Comparison of ENCODE assay signal across 1 cellular context in the genomic region with DNA sequence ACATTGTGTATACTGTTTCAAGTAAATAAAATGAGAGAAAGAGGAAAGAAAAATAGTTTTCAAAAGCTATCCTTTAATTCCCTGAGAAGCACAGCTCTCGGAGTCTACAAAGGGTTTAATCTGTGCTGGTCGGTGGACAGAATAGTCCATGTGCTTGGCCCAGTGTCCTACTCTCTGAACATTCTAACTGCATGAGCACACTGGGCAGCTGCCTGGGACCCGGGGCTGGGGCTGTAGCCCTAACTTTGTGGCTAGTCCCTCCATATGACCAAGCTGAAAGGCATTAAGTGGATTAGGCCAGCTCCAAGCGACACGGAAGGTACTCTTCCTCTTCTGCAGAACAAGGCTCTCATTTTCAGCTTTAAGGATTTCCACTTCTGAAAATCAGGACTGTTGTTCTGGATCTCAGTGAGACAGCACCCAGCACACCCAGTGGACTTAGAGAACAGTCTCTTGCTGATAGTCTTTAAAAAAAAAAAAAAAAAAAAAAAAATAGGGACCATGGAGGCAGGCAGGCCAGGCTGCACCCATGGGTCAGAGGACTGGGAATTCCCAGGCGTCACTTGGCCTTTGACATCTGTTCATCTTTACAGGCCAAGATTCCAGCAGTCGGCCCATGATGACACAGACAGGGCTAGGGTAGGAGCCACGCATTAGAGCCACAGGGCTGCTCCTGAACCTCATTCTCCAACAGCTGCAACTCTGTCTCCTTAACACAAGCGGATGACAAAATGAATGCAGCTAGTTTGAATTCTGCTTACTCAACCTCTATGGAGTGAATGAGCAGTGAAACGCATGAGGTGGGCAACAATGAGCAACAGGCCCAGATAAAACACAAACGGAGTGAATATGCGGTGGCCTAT.
TF ChIP-seq lines count a peak whose summit lies in the region.

No MANE protein-coding gene starts in this region.

TF ChIP-seq in K562, 482 proteins besides CTCF, POLR2A, EP300 and RAD21 (continued from another document):
- TF ChIP-seq, protein P1, sequence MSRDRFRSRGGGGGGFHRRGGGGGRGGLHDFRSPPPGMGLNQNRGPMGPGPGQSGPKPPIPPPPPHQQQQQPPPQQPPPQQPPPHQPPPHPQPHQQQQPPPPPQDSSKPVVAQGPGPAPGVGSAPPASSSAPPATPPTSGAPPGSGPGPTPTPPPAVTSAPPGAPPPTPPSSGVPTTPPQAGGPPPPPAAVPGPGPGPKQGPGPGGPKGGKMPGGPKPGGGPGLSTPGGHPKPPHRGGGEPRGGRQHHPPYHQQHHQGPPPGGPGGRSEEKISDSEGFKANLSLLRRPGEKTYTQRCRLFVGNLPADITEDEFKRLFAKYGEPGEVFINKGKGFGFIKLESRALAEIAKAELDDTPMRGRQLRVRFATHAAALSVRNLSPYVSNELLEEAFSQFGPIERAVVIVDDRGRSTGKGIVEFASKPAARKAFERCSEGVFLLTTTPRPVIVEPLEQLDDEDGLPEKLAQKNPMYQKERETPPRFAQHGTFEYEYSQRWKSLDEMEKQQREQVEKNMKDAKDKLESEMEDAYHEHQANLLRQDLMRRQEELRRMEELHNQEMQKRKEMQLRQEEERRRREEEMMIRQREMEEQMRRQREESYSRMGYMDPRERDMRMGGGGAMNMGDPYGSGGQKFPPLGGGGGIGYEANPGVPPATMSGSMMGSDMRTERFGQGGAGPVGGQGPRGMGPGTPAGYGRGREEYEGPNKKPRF (IDR thresholded peaks at IDR 0.05; ENCODE audit: low read depth, low read length): no peak
- TF ChIP-seq ZBED1 (IDR thresholded peaks at IDR 0.05) (no peak), SRSF7 (optimal IDR thresholded peaks at IDR 0.05; ENCODE audit: low read depth, low read length) (no peak), ZNF668 (CRISPR knock-in tag; IDR thresholded peaks at IDR 0.05) (no peak), MTF1 (CRISPR knock-in tag; IDR thresholded peaks at IDR 0.05; ENCODE audit: borderline replicate concordance) (no peak)
- TF ChIP-seq, protein P2, sequence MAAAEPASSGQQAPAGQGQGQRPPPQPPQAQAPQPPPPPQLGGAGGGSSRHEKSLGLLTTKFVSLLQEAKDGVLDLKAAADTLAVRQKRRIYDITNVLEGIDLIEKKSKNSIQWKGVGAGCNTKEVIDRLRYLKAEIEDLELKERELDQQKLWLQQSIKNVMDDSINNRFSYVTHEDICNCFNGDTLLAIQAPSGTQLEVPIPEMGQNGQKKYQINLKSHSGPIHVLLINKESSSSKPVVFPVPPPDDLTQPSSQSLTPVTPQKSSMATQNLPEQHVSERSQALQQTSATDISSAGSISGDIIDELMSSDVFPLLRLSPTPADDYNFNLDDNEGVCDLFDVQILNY (CRISPR knock-in tag; IDR thresholded peaks at IDR 0.05): no peak
- TF ChIP-seq, protein P3, sequence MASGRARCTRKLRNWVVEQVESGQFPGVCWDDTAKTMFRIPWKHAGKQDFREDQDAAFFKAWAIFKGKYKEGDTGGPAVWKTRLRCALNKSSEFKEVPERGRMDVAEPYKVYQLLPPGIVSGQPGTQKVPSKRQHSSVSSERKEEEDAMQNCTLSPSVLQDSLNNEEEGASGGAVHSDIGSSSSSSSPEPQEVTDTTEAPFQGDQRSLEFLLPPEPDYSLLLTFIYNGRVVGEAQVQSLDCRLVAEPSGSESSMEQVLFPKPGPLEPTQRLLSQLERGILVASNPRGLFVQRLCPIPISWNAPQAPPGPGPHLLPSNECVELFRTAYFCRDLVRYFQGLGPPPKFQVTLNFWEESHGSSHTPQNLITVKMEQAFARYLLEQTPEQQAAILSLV (tag; IDR thresholded peaks at IDR 0.05): no peak
